In the genomic region with DNA sequence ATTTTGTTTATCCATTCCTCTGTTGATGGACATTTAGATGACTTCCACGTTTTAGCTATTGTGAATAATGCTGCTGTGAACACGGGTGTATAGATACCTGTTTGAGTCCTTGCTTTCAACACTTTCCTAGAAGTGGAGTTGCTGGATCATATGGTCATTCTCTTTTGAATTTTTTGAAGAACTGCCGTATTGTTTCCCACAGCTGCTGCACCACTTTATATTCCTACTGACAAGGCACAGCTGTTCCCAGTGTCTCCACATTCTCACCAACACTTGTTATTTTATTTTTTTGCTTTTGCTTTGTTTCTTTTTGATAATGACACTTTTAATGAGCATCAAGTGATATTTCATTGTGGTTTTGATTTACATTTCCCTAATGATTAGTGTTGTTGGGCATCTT, we compare ENCODE assay signal across 22 cellular contexts. TPM values are rescaled to one million over a fixed set of nuclear protein-coding genes. Genes with fewer than 3 reads are reported as not detected.
DNase-seq lines count a peak whose midpoint lies in the region; ATAC-seq and TF ChIP-seq lines count a peak whose summit lies in the region.
"Had no signal": no experiment of that assay in that cellular context is flagged by ENCODE, and none has a peak within 500 bp of the region (broad histone marks: within the 10 kb centered on the region; RNA-seq: fewer than 3 reads in every experiment).

No MANE protein-coding gene starts in this region.

- H3K36me3 ChIP-seq in HCT116 (ENCODE audit: control insufficient read depth in 1 of 2, insufficient read depth in 2 of 2, low read length in 2 of 2) = peaks cover 25 to 31% of the 10 kb centered on the region in 2 experiments; a peak in 2 of 4 replicates
- no peaks in the 10 kb centered on the region for H3K36me3 ChIP-seq in parathyroid adenoma (ENCODE audit: control insufficient read depth, insufficient read depth, low read length)

- H3K4me3 ChIP-seq in HCT116 (replicated peaks in 1 of 2; ENCODE audit: low read depth in 1 of 2, low read length in 2 of 2) (no peak overlapping the region), parathyroid adenoma (ENCODE audit: low read depth, low read length) (peak overlapping the region; percentile 59)
- H3K4me3 ChIP-seq: K562 had no signal

- no peaks in the 10 kb centered on the region for H3K27me3 Mint-ChIP-seq in CD4-positive, alpha-beta T cell
- H3K27me3 Mint-ChIP-seq in endothelial cell (ENCODE audit: unreplicated experiment) (no peaks in the 10 kb centered on the region), osteocyte (ENCODE audit: unreplicated experiment) (no peaks in the 10 kb centered on the region)
- H3K27me3 Mint-ChIP-seq: CD4-positive, CD25-positive, alpha-beta regulatory T cell had no signal

- H3K4me2 ChIP-seq in HCT116 (ENCODE audit: low read length) = no peak overlapping the region
- H3K4me2 ChIP-seq in parathyroid adenoma (ENCODE audit: low read length) = peak overlapping the region; percentile 76

- H3K9me2 ChIP-seq in HCT116 (ENCODE audit: insufficient read depth) = no peaks in the 10 kb centered on the region

- CTCF ChIA-PET in CD4-positive, alpha-beta T cell (lab: Charles Lee) = no interaction called here
- CTCF ChIA-PET in HCT116 (lab: Charles Lee) = no interaction called here

- TF ChIP-seq POLR2A in HCT116 (IDR thresholded peaks at IDR 0.05; ENCODE audit: borderline replicate concordance, extremely low read depth, insufficient read depth, insufficient read length) = no peak

- no peak overlapping the region for H3K27ac ChIP-seq in CD4-positive, alpha-beta T cell (ENCODE audit: low read depth, low read length)
- H3K27ac ChIP-seq in HCT116 (ENCODE audit: low read depth, low read length) = no peak overlapping the region
- H3K27ac ChIP-seq in parathyroid adenoma = no peak overlapping the region

- TF ChIP-seq RAD21 in HCT116 (IDR thresholded peaks at IDR 0.05; ENCODE audit: low read depth) = no peak

- H3K79me2 ChIP-seq in HCT116 (ENCODE audit: insufficient read depth, low read length) (peaks cover 3% of the 10 kb centered on the region; the same call in 1 of the 2 replicates), parathyroid adenoma (no peaks in the 10 kb centered on the region)

- no peak for TF ChIP-seq CTCF in CD4-positive, alpha-beta T cell (IDR thresholded peaks at IDR 0.05)
- no peak for TF ChIP-seq CTCF in HCT116 (IDR thresholded peaks at IDR 0.05 in 2 of 3, conservative IDR thresholded peaks at IDR 0.05 in 1 of 3; ENCODE audit: borderline replicate concordance in 1 of 3, insufficient read depth in 1 of 3, low read depth in 2 of 3, low read length in 2 of 3)
- no peak for TF ChIP-seq CTCF in endothelial cell (IDR thresholded peaks at IDR 0.05; ENCODE audit: unreplicated experiment)
- no peak for TF ChIP-seq CTCF in parathyroid adenoma (IDR thresholded peaks at IDR 0.05)
- TF ChIP-seq CTCF in osteocyte (IDR thresholded peaks at IDR 0.05) = no peak

- H3K4me1 ChIP-seq in HCT116 (ENCODE audit: control insufficient read depth in 1 of 2, insufficient read depth in 2 of 2, low read length in 2 of 2) (no peaks in the 10 kb centered on the region), parathyroid adenoma (peaks cover 13% of the 10 kb centered on the region)
- H3K4me1 ChIP-seq: BE2C had no signal

- no peaks in the 10 kb centered on the region for H3K4me1 Mint-ChIP-seq in CD4-positive, alpha-beta T cell (ENCODE audit: low read depth)
- peaks cover 55% of the 10 kb centered on the region for H3K4me1 Mint-ChIP-seq in endothelial cell (ENCODE audit: unreplicated experiment)
- H3K4me1 Mint-ChIP-seq in osteocyte (ENCODE audit: unreplicated experiment) = no peaks in the 10 kb centered on the region

- H3K9ac ChIP-seq in HCT116 (ENCODE audit: low read length) = no peak overlapping the region
- no peak overlapping the region for H3K9ac ChIP-seq in parathyroid adenoma

- no peak overlapping the region for H2AFZ ChIP-seq in HCT116 (ENCODE audit: low read depth, low read length, poor library complexity, severe bottlenecking)
- H2AFZ ChIP-seq in parathyroid adenoma = no peak overlapping the region

- H3K4me3 Mint-ChIP-seq in CD4-positive, alpha-beta T cell = no peak overlapping the region
- H3K4me3 Mint-ChIP-seq in endothelial cell (ENCODE audit: unreplicated experiment) = peak overlapping the region; percentile 32
- no peak overlapping the region for H3K4me3 Mint-ChIP-seq in osteocyte (ENCODE audit: unreplicated experiment)
- H3K4me3 Mint-ChIP-seq: CD4-positive, CD25-positive, alpha-beta regulatory T cell had no signal

- ATAC-seq in CD4-positive, alpha-beta T cell (ENCODE audit: poor library complexity) = no peak
- no peak for ATAC-seq in HCT116
- no peak for ATAC-seq in SK-N-SH treated with all-trans-retinoic acid at 6 μM for 48 hours
- ATAC-seq: HepG2, K562, Right ventricle myocardium inferior had no signal

- POLR2A ChIA-PET in CD4-positive, alpha-beta T cell (lab: Charles Lee) = no interaction called here
- POLR2A ChIA-PET in HCT116 (lab: Charles Lee) = no interaction called here

- peak overlapping the region; percentile 13 for H3K27ac Mint-ChIP-seq in CD4-positive, alpha-beta T cell
- H3K27ac Mint-ChIP-seq in endothelial cell (ENCODE audit: unreplicated experiment) (peak overlapping the region; percentile 97), osteocyte (ENCODE audit: unreplicated experiment) (no peak overlapping the region)
- H3K27ac Mint-ChIP-seq: CD4-positive, CD25-positive, alpha-beta regulatory T cell had no signal

- H3K9me3 ChIP-seq in CD4-positive, alpha-beta T cell (ENCODE audit: control insufficient read depth, low read length) = no peaks in the 10 kb centered on the region
- H3K9me3 ChIP-seq in HCT116 (ENCODE audit: control insufficient read depth in 1 of 2, insufficient read depth in 1 of 2, low read depth in 1 of 2, low read length in 2 of 2) = no peaks in the 10 kb centered on the region
- no peaks in the 10 kb centered on the region for H3K9me3 ChIP-seq in parathyroid adenoma (ENCODE audit: control insufficient read depth, low read length)
- H3K9me3 ChIP-seq: BE2C had no signal

- no peaks in the 10 kb centered on the region for H3K27me3 ChIP-seq in CD4-positive, alpha-beta T cell (ENCODE audit: control insufficient read depth, insufficient read depth, low read length)
- no peaks in the 10 kb centered on the region for H3K27me3 ChIP-seq in HCT116 (ENCODE audit: insufficient read depth, low read length)
- no peaks in the 10 kb centered on the region for H3K27me3 ChIP-seq in parathyroid adenoma (ENCODE audit: control insufficient read depth, insufficient read depth, low read length)
- H3K27me3 ChIP-seq: BE2C had no signal

- DNase-seq in CD4-positive, alpha-beta T cell = no peak
- DNase-seq in HCT116 (ENCODE audit: low read depth, low spot score) (no peak), endothelial cell (ENCODE audit: low spot score) (no peak), osteocyte (ENCODE audit: extremely low spot score, unreplicated experiment) (no peak), NCI-H2196 (lab: John Stamatoyannopoulos, UW; ENCODE audit: unreplicated experiment) (no peak)
- DNase-seq: BE2C; CD4-positive, CD25-positive, alpha-beta regulatory T cell; COR-L47; DMS79; MM.1S; NCI-H1048; NCI-H1436; NCI-H187 treated with DMSO at 0.1 percent for 48 hours; NCI-H2107; NCI-H524 treated with DMSO at 0.1 percent for 48 hours had no signal

- H4K20me1 ChIP-seq in HCT116 (ENCODE audit: insufficient read depth) = no peaks in the 10 kb centered on the region

- intact Hi-C loops in CD4-positive, alpha-beta T cell (cut with DNase I, micrococcal nuclease) = no loop called here
- intact Hi-C loops in HCT116 (cut with micrococcal nuclease) = no loop called here

- BruUV-seq in HCT116 (replicated peaks; lab: Mats Ljungman, UMichigan) = TSS peak; percentile 8

- no peaks in the 10 kb centered on the region for H3K9me3 Mint-ChIP-seq in CD4-positive, alpha-beta T cell
- H3K9me3 Mint-ChIP-seq in endothelial cell (ENCODE audit: unreplicated experiment) (no peaks in the 10 kb centered on the region), osteocyte (ENCODE audit: unreplicated experiment) (no peaks in the 10 kb centered on the region)

- H3K36me3 Mint-ChIP-seq in CD4-positive, alpha-beta T cell (ENCODE audit: low read depth) = peaks cover 94% of the 10 kb centered on the region
- H3K36me3 Mint-ChIP-seq in endothelial cell (ENCODE audit: low read depth, unreplicated experiment) = peaks cover 17% of the 10 kb centered on the region
- peaks cover 67% of the 10 kb centered on the region for H3K36me3 Mint-ChIP-seq in osteocyte (ENCODE audit: unreplicated experiment)

- RAD21 ChIA-PET in HCT116 (lab: Charles Lee; ENCODE audit: low non-redundant PET in 1 of 2, low total read pairs in 2 of 2, uncharacterized antibody in 2 of 2, unreplicated experiment in 2 of 2) = no interaction called here

TF ChIP-seq in HCT116, 20 proteins besides CTCF, POLR2A, EP300 and RAD21:
- no peak for TF ChIP-seq CEBPB (IDR thresholded peaks at IDR 0.05; ENCODE audit: low read depth)
- no peak for TF ChIP-seq EZH2 (IDR thresholded peaks at IDR 0.05)
- TF ChIP-seq SIN3A (IDR thresholded peaks at IDR 0.05; ENCODE audit: low read depth) = no peak
- no peak for TF ChIP-seq SRF (IDR thresholded peaks at IDR 0.05; ENCODE audit: low read depth)
- no peak for TF ChIP-seq EZH2phosphoT487 (IDR thresholded peaks at IDR 0.05; ENCODE audit: borderline replicate concordance)
- no peak for TF ChIP-seq ATF3 (IDR thresholded peaks at IDR 0.05)
- no peak for TF ChIP-seq ELF1 (IDR thresholded peaks at IDR 0.05; ENCODE audit: borderline replicate concordance, low read depth)
TF ChIP-seq in HCT116: peak in this region for 0.

TF ChIP-seq in SK-N-SH treated with all-trans-retinoic acid at 6 μM for 48 hours, 23 proteins besides CTCF, POLR2A, EP300 and RAD21 (continues in another document):
- TF ChIP-seq ZFP30 (CRISPR knock-in tag; IDR thresholded peaks at IDR 0.05) (no peak), CSDC2 (CRISPR knock-in tag; IDR thresholded peaks at IDR 0.05) (no peak), ISL1 (CRISPR knock-in tag; IDR thresholded peaks at IDR 0.05) (no peak), ZNF70 (CRISPR knock-in tag; IDR thresholded peaks at IDR 0.05) (no peak), GLIS3 (CRISPR knock-in tag; IDR thresholded peaks at IDR 0.05) (no peak), BACH2 (CRISPR knock-in tag; IDR thresholded peaks at IDR 0.05; ENCODE audit: borderline replicate concordance) (no peak)

RNA-seq across cellular contexts. Expression of gene KCNJ13, which starts 41.4 kb away (rescaled TPM):
- total RNA-seq in CD4-positive, alpha-beta T cell = not detected
- total RNA-seq in HCT116 (2021; ENCODE audit: unreplicated experiment) (not detected), endothelial cell (ENCODE audit: unreplicated experiment) (not detected), osteocyte (not detected in 2 replicates)
- 0.16 TPM in 1 of 2 replicates, not detected in the other for polyA plus RNA-seq in HCT116 (2012)
- total RNA-seq: A673; CD4-positive, CD25-positive, alpha-beta regulatory T cell; HepG2; K562; OCI-LY7; Right ventricle myocardium inferior had no signal
- polyA plus RNA-seq: HepG2 had no signal

RNA-seq across cellular contexts. Expression of gene SNORC, which starts 52.3 kb away (rescaled TPM):
- total RNA-seq in CD4-positive, alpha-beta T cell = 1 to 10 TPM; 1.2 TPM
- 14.0 TPM for total RNA-seq in HCT116 (2021; ENCODE audit: unreplicated experiment)
- polyA plus RNA-seq in HCT116 (2012) = 8.4 and 8.9 TPM in 2 replicates
- 5.6 TPM for total RNA-seq in endothelial cell (ENCODE audit: unreplicated experiment)
- total RNA-seq in osteocyte = 1.9 and 2.1 TPM in 2 replicates
